Comparison of ENCODE assay signal across 17 cellular contexts in genomic region chr14:83147006-83147405, GRCh38.
DNase-seq lines count a peak whose midpoint lies in the region; ATAC-seq and TF ChIP-seq lines count a peak whose summit lies in the region.
"Had no signal": no experiment of that assay in that cellular context is flagged by ENCODE, and none has a peak within 500 bp of the region (broad histone marks: within the 10 kb centered on the region; RNA-seq: fewer than 3 reads in every experiment).

No MANE protein-coding gene starts in this region.

- peaks cover 20 to 25% of the 10 kb centered on the region in 2 donors for H3K9me3 Mint-ChIP-seq in activated T-cell treated with anti-CD3 and anti-CD28 coated beads, Interleukin-2, amount 50 U/mL, for 72 hours

- intact Hi-C loops in OCI-LY7 (cut with micrococcal nuclease; ENCODE audit: unreplicated experiment) = no loop called here

- POLR2A ChIA-PET in AG04450 (lab: Yijun Ruan, JAX) = no interaction called here
- POLR2A ChIA-PET in OCI-LY7 (lab: Charles Lee) = no interaction called here

- H3K27ac Mint-ChIP-seq in activated T-cell treated with anti-CD3 and anti-CD28 coated beads, Interleukin-2, amount 50 U/mL, for 72 hours = no peak overlapping the region
- H3K27ac Mint-ChIP-seq: CD4-positive, alpha-beta memory T cell had no signal

- H3K36me3 ChIP-seq in OCI-LY7 (ENCODE audit: insufficient read depth, low read length) = no peaks in the 10 kb centered on the region
- H3K36me3 ChIP-seq: BE2C had no signal

- TF ChIP-seq CTCF in AG04450 (IDR thresholded peaks at IDR 0.05; ENCODE audit: low read depth, low read length) (no peak), fibroblast of villous mesenchyme (IDR thresholded peaks at IDR 0.05; ENCODE audit: insufficient read depth, low read depth, low read length) (no peak), OCI-LY7 (conservative IDR thresholded peaks at IDR 0.05; ENCODE audit: low read length) (no peak)

- H3K9me2 ChIP-seq in OCI-LY7 (ENCODE audit: insufficient read depth, low read length) = no peaks in the 10 kb centered on the region

- CTCF ChIA-PET in AG04450 (lab: Charles Lee) = interaction anchor here (0.6 kb wide), 1 partner anchor 337 kb away, joined by 3 read pairs; no protein-coding TSS in a partner anchor
- CTCF ChIA-PET in OCI-LY7 (lab: Charles Lee; ENCODE audit: unreplicated experiment) = no interaction called here

- no peaks in the 10 kb centered on the region for H3K27me3 Mint-ChIP-seq in activated T-cell treated with anti-CD3 and anti-CD28 coated beads, Interleukin-2, amount 50 U/mL, for 72 hours (ENCODE audit: low read depth)
- H3K27me3 Mint-ChIP-seq: CD4-positive, alpha-beta memory T cell had no signal

- no peaks in the 10 kb centered on the region for H3K79me2 ChIP-seq in OCI-LY7 (ENCODE audit: insufficient read depth, low read depth, low read length)

- ATAC-seq in activated T-cell treated with anti-CD3 and anti-CD28 coated beads, Interleukin-2, amount 50 U/mL, for 72 hours (replicated peaks in 1 of 2) = no peak
- no peak for ATAC-seq in HG02938 (IDR thresholded peaks at IDR 0.05; ENCODE audit: unreplicated experiment)
- ATAC-seq: K562 had no signal

- H3K9me3 ChIP-seq in AG04450 (ENCODE audit: control insufficient read depth, insufficient read depth, low read length) = no peaks in the 10 kb centered on the region
- H3K9me3 ChIP-seq in OCI-LY7 (ENCODE audit: low read length) = no peaks in the 10 kb centered on the region
- H3K9me3 ChIP-seq: BE2C had no signal

- no TSS peak for BruUV-seq in OCI-LY7 (replicated peaks; lab: Mats Ljungman, UMichigan)

- no peak overlapping the region for H3K4me2 ChIP-seq in OCI-LY7 (ENCODE audit: low read length)

- H3K27ac ChIP-seq in AG04450 (ENCODE audit: low read depth, low read length) = no peak overlapping the region
- no peak overlapping the region for H3K27ac ChIP-seq in OCI-LY7 (ENCODE audit: low read depth, low read length, poor library complexity, severe bottlenecking)
- H3K27ac ChIP-seq: C4-2B, GM23248 had no signal

- H3K4me3 ChIP-seq in AG04450 (ENCODE audit: low read depth, low read length) (no peak overlapping the region), fibroblast of villous mesenchyme (ENCODE audit: low read depth, low read length) (no peak overlapping the region), OCI-LY7 (ENCODE audit: low read depth, low read length, poor library complexity, severe bottlenecking) (no peak overlapping the region)
- H3K4me3 ChIP-seq: GM23248, K562 had no signal

- no peaks in the 10 kb centered on the region for H4K20me1 ChIP-seq in OCI-LY7 (ENCODE audit: insufficient read depth, low read length)

- no peaks in the 10 kb centered on the region for H3K4me1 ChIP-seq in OCI-LY7 (ENCODE audit: insufficient read depth, low read length, poor library complexity, severe bottlenecking)
- H3K4me1 ChIP-seq: BE2C had no signal

- DNase-seq in AG04450 (ENCODE audit: low read depth, low spot score) = peak; percentile 49
- peak; percentile 2 for DNase-seq in GM03348 (ENCODE audit: low spot score)
- DNase-seq in LHCN-M2 (ENCODE audit: low read depth) = peak; percentile 33
- peak; percentile 2 for DNase-seq in fibroblast of villous mesenchyme (ENCODE audit: low read depth)
- DNase-seq in activated T-cell treated with anti-CD3 and anti-CD28 coated beads, Interleukin-2, amount 50 U/mL, for 72 hours = no peak
- DNase-seq in OCI-LY7 (ENCODE audit: low spot score) = no peak
- DNase-seq in GM19238 (ENCODE audit: insufficient read length, low spot score) = no peak
- DNase-seq: 8988T; BE2C; CD4-positive, alpha-beta memory T cell; DMS79; GDM1; GM23248; H7 had no signal

- no peak overlapping the region for H2AFZ ChIP-seq in OCI-LY7 (ENCODE audit: low read length)
- H2AFZ ChIP-seq: GM23248 had no signal

- no peaks in the 10 kb centered on the region for H3K27me3 ChIP-seq in AG04450 (ENCODE audit: control insufficient read depth, insufficient read depth, low read length)
- H3K27me3 ChIP-seq: BE2C had no signal

- H3K36me3 Mint-ChIP-seq in activated T-cell treated with anti-CD3 and anti-CD28 coated beads, Interleukin-2, amount 50 U/mL, for 72 hours (ENCODE audit: insufficient read depth in 2 of 2) = peaks cover 1 to 7% of the 10 kb centered on the region in 2 donors
- H3K36me3 Mint-ChIP-seq: CD4-positive, alpha-beta memory T cell had no signal

- no peak overlapping the region for H3K4me3 Mint-ChIP-seq in activated T-cell treated with anti-CD3 and anti-CD28 coated beads, Interleukin-2, amount 50 U/mL, for 72 hours
- H3K4me3 Mint-ChIP-seq: CD4-positive, alpha-beta memory T cell had no signal

- H3K4me1 Mint-ChIP-seq in activated T-cell treated with anti-CD3 and anti-CD28 coated beads, Interleukin-2, amount 50 U/mL, for 72 hours (ENCODE audit: low read depth) = no peaks in the 10 kb centered on the region
- H3K4me1 Mint-ChIP-seq: CD4-positive, alpha-beta memory T cell had no signal

Comparison
In these comparisons a context has a peak if more than half of its experiments do, and no peak if none do; other contexts are left out.
1. DNase-seq: peak in AG04450 (single experiment), GM03348 (single experiment), LHCN-M2 (single experiment) and fibroblast of villous mesenchyme (single experiment); none in activated T-cell treated with anti-CD3 and anti-CD28 coated beads, Interleukin-2, amount 50 U/mL, for 72 hours (0 of 2), OCI-LY7 (single experiment) and GM19238 (single experiment).